ENCODE assay signal across 9 cellular contexts in the genomic region with DNA sequence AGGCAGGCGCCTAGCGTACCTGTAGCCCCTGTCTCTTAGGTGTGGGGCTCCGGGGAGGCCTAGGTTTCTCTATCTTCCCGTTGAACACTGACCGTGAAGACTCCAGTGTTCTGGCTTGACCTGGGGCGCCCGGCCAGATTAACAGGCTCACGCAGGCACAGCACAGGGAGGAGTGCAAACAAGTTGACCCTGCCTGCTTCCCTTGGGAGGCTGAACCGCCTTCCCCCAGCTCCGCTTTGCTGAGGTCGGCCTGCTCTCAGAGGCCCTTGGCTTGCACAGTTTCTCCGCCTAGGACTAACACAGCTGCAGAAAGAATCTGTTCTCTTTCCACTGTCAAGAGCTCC. TPM values are rescaled to one million over a fixed set of nuclear protein-coding genes. Genes with fewer than 3 reads are reported as not detected.
A peak's percentile ranks its signal among the peaks of the same experiment; 100 is the strongest.
DNase-seq lines count a peak whose midpoint lies in the region; ATAC-seq, FAIRE-seq and TF ChIP-seq lines count a peak whose summit lies in the region.
"Had no signal": no experiment of that assay in that cellular context is flagged by ENCODE, and none has a peak within 500 bp of the region (broad histone marks: within the 10 kb centered on the region; RNA-seq: fewer than 3 reads in every experiment).

No MANE protein-coding gene starts in this region.

- no peak overlapping the region for H3K27ac Mint-ChIP-seq in activated CD8-positive, alpha-beta memory T cell treated with anti-CD3 and anti-CD28 coated beads, Interleukin-2, amount 10 ng/mL, durations not matched to agents 7 days and 5 days

- no peak for TF ChIP-seq POLR2A in GM12878 (IDR thresholded peaks at IDR 0.05; ENCODE audit: low read depth, low read length)
- TF ChIP-seq POLR2A in gastrocnemius medialis (IDR thresholded peaks at IDR 0.05), result no peak

- H3K36me3 ChIP-seq in GM12878 (ENCODE audit: control insufficient read depth in 2 of 2, insufficient read depth in 2 of 2, low read length in 1 of 2) (no peaks in the 10 kb centered on the region), iPS-15b (ENCODE audit: control insufficient read depth, insufficient read depth, low read length) (peaks cover 2% of the 10 kb centered on the region), gastrocnemius medialis (peaks cover 0 to 4% of the 10 kb centered on the region in 2 donors)

- no peaks in the 10 kb centered on the region for H3K79me2 ChIP-seq in GM12878 (ENCODE audit: control insufficient read depth, insufficient read depth, low read length)

- no peaks in the 10 kb centered on the region for H3K9me3 Mint-ChIP-seq in activated CD8-positive, alpha-beta memory T cell treated with anti-CD3 and anti-CD28 coated beads, Interleukin-2, amount 10 ng/mL, durations not matched to agents 7 days and 5 days (ENCODE audit: low read depth)

- no peak for TF ChIP-seq CTCF in GM12878 (IDR thresholded peaks at IDR 0.05 in 2 of 3, conservative IDR thresholded peaks at IDR 0.05 in 1 of 3; ENCODE audit: control insufficient read depth in 2 of 3, extremely low read depth in 1 of 3, insufficient read depth in 1 of 3, low read depth in 3 of 3, low read length in 3 of 3)
- TF ChIP-seq CTCF in gastrocnemius medialis (IDR thresholded peaks at IDR 0.05 in 4 of 5, conservative IDR thresholded peaks at IDR 0.05 in 1 of 5), result no peak
- TF ChIP-seq CTCF in GM20000 (IDR thresholded peaks at IDR 0.05; ENCODE audit: extremely low read depth, missing control alignments), result no peak

- POLR2A ChIA-PET in GM12878 (lab: Charles Lee), result interaction anchor here (0.6 to 2.4 kb wide), 6 partner anchors 12 to 123 kb away, joined by 3 to 19 read pairs (median 5); a partner anchor contains a TSS

- peak; percentile 7 for FAIRE-seq in GM12878 (lab: Jason Lieb, UNC)
- FAIRE-seq: islet of Langerhans had no signal

- TF ChIP-seq EP300 in GM12878 (IDR thresholded peaks at IDR 0.05; ENCODE audit: borderline replicate concordance in 1 of 2, control insufficient read depth in 1 of 2, low read depth in 2 of 2, low read length in 2 of 2), result no peak

- H3K4me2 ChIP-seq in GM12878 (ENCODE audit: control insufficient read depth, insufficient read depth), result peak overlapping the region; percentile 92

- BruUV-seq in GM12878 (replicated peaks; lab: Mats Ljungman, UMichigan), result no TSS peak

- no peaks in the 10 kb centered on the region for H3K9me3 ChIP-seq in GM12878 (replicated peaks; ENCODE audit: control insufficient read depth, insufficient read depth, low read length)
- H3K9me3 ChIP-seq in iPS-15b (ENCODE audit: control insufficient read depth, insufficient read depth, low read length), result no peaks in the 10 kb centered on the region
- H3K9me3 ChIP-seq in gastrocnemius medialis, result no peaks in the 10 kb centered on the region

- H3K9ac ChIP-seq in GM12878 (ENCODE audit: control insufficient read depth, insufficient read depth, low read length) (peak overlapping the region; percentile 42; the same call in 1 of the 2 replicates), iPS-15b (ENCODE audit: low read depth, low read length) (peak overlapping the region; percentile 65)

- WGBS in GM12878 (ENCODE audit: insufficient coverage, insufficient replicate concordance, low lambda C conversion rate, missing lambda C conversion rate), result 2% methylated on average over 12 of the region's 12 CpGs

- RAD21 ChIA-PET in GM12878 (lab: Charles Lee; ENCODE audit: unreplicated experiment), result interaction anchor here (0.9 to 2.9 kb wide), 8 partner anchors 9 to 345 kb away, joined by 3 to 18 read pairs (median 6); a partner anchor contains a TSS

- CTCF ChIA-PET in activated CD8-positive, alpha-beta memory T cell treated with anti-CD3 and anti-CD28 coated beads, Interleukin-2, amount 10 ng/mL, durations not matched to agents 7 days and 5 days (lab: Charles Lee), result interaction anchor here (0.6 to 2.1 kb wide), 7 partner anchors 9 to 352 kb away, joined by 3 to 9 read pairs (median 4); a partner anchor contains a TSS
- CTCF ChIA-PET in GM12878 (lab: Yijun Ruan, JAX), result interaction anchor here (0.8 to 2.7 kb wide), 5 partner anchors 11 to 213 kb away, joined by 3 to 13 read pairs (median 10); a partner anchor contains a TSS

- H3K4me1 ChIP-seq in GM12878 (ENCODE audit: control insufficient read depth, insufficient read depth, low read length) (no peaks in the 10 kb centered on the region; the same call in 1 of the 2 replicates), iPS-15b (ENCODE audit: control insufficient read depth, insufficient read depth, low read length) (no peaks in the 10 kb centered on the region), gastrocnemius medialis (peaks cover 49 to 51% of the 10 kb centered on the region in 2 donors)

- H3K27me3 Mint-ChIP-seq in activated CD8-positive, alpha-beta memory T cell treated with anti-CD3 and anti-CD28 coated beads, Interleukin-2, amount 10 ng/mL, durations not matched to agents 7 days and 5 days, result no peaks in the 10 kb centered on the region

- H3K27me3 ChIP-seq in GM12878 (replicated peaks in 1 of 2; ENCODE audit: control insufficient read depth in 2 of 2, insufficient read depth in 2 of 2, low read length in 1 of 2) (no peaks in the 10 kb centered on the region), iPS-15b (ENCODE audit: control insufficient read depth, insufficient read depth, low read length) (no peaks in the 10 kb centered on the region), gastrocnemius medialis (no peaks in the 10 kb centered on the region)

- in situ Hi-C loops in KBM-7 (cut with MboI; ENCODE audit: low pct_unique_long_range_greater_than_20kb, low sequenced_read_pairs), result no loop called here
- in situ Hi-C loops in GM12878 (cut with MboI), result no loop called here
- in situ Hi-C loops in gastrocnemius medialis (cut with MboI; ENCODE audit: low sequenced_read_pairs in 4 of 4), result no loop called here

- SMC1A ChIA-PET in GM12878 (lab: Charles Lee; ENCODE audit: uncharacterized antibody, unreplicated experiment), result interaction anchor here (0.7 to 1.5 kb wide), 5 partner anchors 9 to 345 kb away, joined by 3 to 6 read pairs (median 4); a partner anchor contains a TSS

- peak overlapping the region; percentile 82 for H2AFZ ChIP-seq in GM12878 (ENCODE audit: control insufficient read depth, low read depth, low read length)

- no peak for DNase-seq in activated CD8-positive, alpha-beta memory T cell treated with anti-CD3 and anti-CD28 coated beads, Interleukin-2, amount 10 ng/mL, durations not matched to agents 7 days and 5 days
- no peak for DNase-seq in activated CD8-positive, alpha-beta memory T cell treated with anti-CD3 and anti-CD28 coated beads, Interleukin-2, amount 50 U/mL, for 4 hours
- DNase-seq in KBM-7 (peak; percentile 24), GM12878 (ENCODE audit: low read depth, low spot score) (no peak), gastrocnemius medialis (peak; percentile 58 to 77), GM20000 (ENCODE audit: low spot score) (no peak), NCI-H2029 (lab: John Stamatoyannopoulos, UW) (no peak)

- H3K36me3 Mint-ChIP-seq in activated CD8-positive, alpha-beta memory T cell treated with anti-CD3 and anti-CD28 coated beads, Interleukin-2, amount 10 ng/mL, durations not matched to agents 7 days and 5 days, result peaks cover 10% of the 10 kb centered on the region

- H3K4me3 Mint-ChIP-seq in activated CD8-positive, alpha-beta memory T cell treated with anti-CD3 and anti-CD28 coated beads, Interleukin-2, amount 10 ng/mL, durations not matched to agents 7 days and 5 days, result peak overlapping the region; percentile 79

- intact Hi-C loops in GM12878 (cut with micrococcal nuclease; ENCODE audit: unreplicated experiment), result no loop called here
- intact Hi-C loops in gastrocnemius medialis (cut with DNase I; ENCODE audit: low total_unique reads), result loop anchor here (5.0 kb wide), 1 partner anchor 516 kb away; a partner anchor contains a TSS

- H3K4me3 ChIP-seq in GM12878, result peak overlapping the region; percentile 82
- H3K4me3 ChIP-seq in iPS-15b (ENCODE audit: low read depth, low read length), result peak overlapping the region; percentile 84
- H3K4me3 ChIP-seq in gastrocnemius medialis, result peak overlapping the region; percentile 71 to 95 (median 78)

- peaks cover 35% of the 10 kb centered on the region for H3K4me1 Mint-ChIP-seq in activated CD8-positive, alpha-beta memory T cell treated with anti-CD3 and anti-CD28 coated beads, Interleukin-2, amount 10 ng/mL, durations not matched to agents 7 days and 5 days

- H3K27ac ChIP-seq in GM12878 (ENCODE audit: control insufficient read depth, insufficient read depth) (no peak overlapping the region), gastrocnemius medialis (peak overlapping the region; percentile 86 to 94 (median 92))

- H4K20me1 ChIP-seq in GM12878 (ENCODE audit: control insufficient read depth, insufficient read depth), result no peaks in the 10 kb centered on the region

- no peak for ATAC-seq in activated CD8-positive, alpha-beta memory T cell treated with anti-CD3 and anti-CD28 coated beads, Interleukin-2, amount 10 ng/mL, durations not matched to agents 7 days and 5 days
- ATAC-seq in GM12878 (no peak; the same call in 1 of the 3 replicates), gastrocnemius medialis (peak; percentile 36 to 37)

- no peak for TF ChIP-seq RAD21 in GM12878 (IDR thresholded peaks at IDR 0.05; ENCODE audit: insufficient read depth, low read depth, low read length)

RNA-seq across cellular contexts. Expression of a gene that starts 0.6 kb away (rescaled TPM):
- total RNA-seq in activated CD8-positive, alpha-beta memory T cell treated with anti-CD3 and anti-CD28 coated beads, Interleukin-2, amount 10 ng/mL, durations not matched to agents 7 days and 5 days, result 10 to 100 TPM in 1 of 2 experiments, 1 to 10 TPM in 1; 9.8 to 13.5 TPM
- 13.1 and 14.4 TPM in 2 replicates for total RNA-seq in GM12878 (2013; cell fraction: nucleolus; rRNA removed)
- 4.1 and 4.4 TPM in 2 replicates for total RNA-seq in GM12878 (2014; rRNA removed)
- total RNA-seq in GM12878 (2014; rRNA removed; fragmentation: Illumina TruSeq; extraction: Trizol), result 3.5 and 3.7 TPM in 2 replicates
- total RNA-seq in GM12878 (2021), result 5.6 and 5.9 TPM in 2 replicates
- 2.8 TPM for polyA plus RNA-seq in GM12878 (2011; ENCODE audit: low read depth)
- polyA plus RNA-seq in GM12878 (2011; rRNA removed), result 5.1 and 5.5 TPM in 2 replicates
- polyA plus RNA-seq in GM12878 (2011; cell fraction: cytosol; rRNA removed), result 1.7 and 2.9 TPM in 2 replicates
- 0.78 and 0.90 TPM in 2 replicates for polyA plus RNA-seq in GM12878 (2011; cell fraction: nucleus; rRNA removed)
- 3.8 and 5.6 TPM in 2 replicates for polyA plus RNA-seq in GM12878 (2012)
- 5.3 TPM in 2 replicates for polyA plus RNA-seq in GM12878 (2014; fragmentation: Illumina TruSeq; extraction: Trizol)
- polyA plus RNA-seq in GM12878 (2014; fragmentation: Nextera tagmentation; extraction: Ambion mirVana), result 1 to 10 TPM; 1.8 to 2.0 TPM
- polyA plus RNA-seq in GM12878 (2014; rRNA removed), result 2.8 and 3.1 TPM in 2 replicates
- polyA plus RNA-seq in GM12878 (2016; fragmentation: Nextera tagmentation; extraction: Ambion mirVana), result 1 to 10 TPM; 5.7 to 5.9 TPM
- 2.3 and 6.7 TPM in 2 replicates for polyA minus RNA-seq in GM12878 (2011; rRNA and poly(A)+ RNA removed)
- polyA minus RNA-seq in GM12878 (2011; cell fraction: cytosol; rRNA and poly(A)+ RNA removed), result 1.5 and 4.3 TPM in 2 replicates
- polyA minus RNA-seq in GM12878 (2011; cell fraction: nucleus; rRNA and poly(A)+ RNA removed), result 0.36 and 1.2 TPM in 2 replicates
- 10 to 100 TPM; 28.2 to 35.6 (median 30.2) TPM for total RNA-seq in gastrocnemius medialis

RNA-seq across cellular contexts. Expression of a gene that starts 10.1 kb away (rescaled TPM):
- 100 to 1,000 TPM; 131 to 151 TPM for total RNA-seq in activated CD8-positive, alpha-beta memory T cell treated with anti-CD3 and anti-CD28 coated beads, Interleukin-2, amount 10 ng/mL, durations not matched to agents 7 days and 5 days
- 465 and 468 TPM in 2 replicates for total RNA-seq in GM12878 (2013; cell fraction: nucleolus; rRNA removed)
- total RNA-seq in GM12878 (2014; rRNA removed) (60.8 and 84.2 TPM in 2 replicates), GM12878 (2014; rRNA removed; fragmentation: Illumina TruSeq; extraction: Trizol) (68.4 and 69.2 TPM in 2 replicates), GM12878 (2021) (81.0 and 87.4 TPM in 2 replicates), gastrocnemius medialis (10 to 100 TPM; 20.2 to 54.8 (median 26.6) TPM)
- polyA plus RNA-seq in GM12878 (2011; ENCODE audit: low read depth), result 27.2 TPM
- polyA plus RNA-seq in GM12878 (2011; rRNA removed) (155 and 223 TPM in 2 replicates), GM12878 (2014; fragmentation: Illumina TruSeq; extraction: Trizol) (65.7 and 69.7 TPM in 2 replicates), GM12878 (2014; fragmentation: Nextera tagmentation; extraction: Ambion mirVana) (10 to 100 TPM; 21.5 to 23.2 TPM), GM12878 (2014; rRNA removed) (87.5 and 100.0 TPM in 2 replicates), GM12878 (2016; fragmentation: Nextera tagmentation; extraction: Ambion mirVana) (10 to 100 TPM; 62.6 to 73.6 TPM)
- polyA plus RNA-seq in GM12878 (2011; cell fraction: cytosol; rRNA removed), result 45.7 and 66.1 TPM in 2 replicates
- polyA plus RNA-seq in GM12878 (2011; cell fraction: nucleus; rRNA removed), result 284 and 429 TPM in 2 replicates
- polyA plus RNA-seq in GM12878 (2012), result 30.2 and 57.7 TPM in 2 replicates
- polyA minus RNA-seq in GM12878 (2011; rRNA and poly(A)+ RNA removed), result 74.7 and 164 TPM in 2 replicates
- polyA minus RNA-seq in GM12878 (2011; cell fraction: cytosol; rRNA and poly(A)+ RNA removed), result 48.0 and 53.4 TPM in 2 replicates
- 105 and 117 TPM in 2 replicates for polyA minus RNA-seq in GM12878 (2011; cell fraction: nucleus; rRNA and poly(A)+ RNA removed)

RNA-seq across cellular contexts. Expression of a gene that starts 35.0 kb away (rescaled TPM):
- 100 to 1,000 TPM; 305 to 415 TPM for total RNA-seq in activated CD8-positive, alpha-beta memory T cell treated with anti-CD3 and anti-CD28 coated beads, Interleukin-2, amount 10 ng/mL, durations not matched to agents 7 days and 5 days
- total RNA-seq in GM12878 (2013; cell fraction: nucleolus; rRNA removed), result 37.3 and 39.5 TPM in 2 replicates
- total RNA-seq in GM12878 (2014; rRNA removed) (260 and 377 TPM in 2 replicates), GM12878 (2014; rRNA removed; fragmentation: Illumina TruSeq; extraction: Trizol) (341 and 344 TPM in 2 replicates), GM12878 (2021) (292 and 308 TPM in 2 replicates), gastrocnemius medialis (100 to 1,000 TPM in 3 of 4 donors, 10 to 100 TPM in 1; 77.0 to 110 (median 106) TPM)
- polyA plus RNA-seq in GM12878 (2011; ENCODE audit: low read depth), result 69.6 TPM
- polyA plus RNA-seq in GM12878 (2011; rRNA removed) (340 and 642 TPM in 2 replicates), GM12878 (2014; fragmentation: Illumina TruSeq; extraction: Trizol) (419 and 429 TPM in 2 replicates), GM12878 (2014; fragmentation: Nextera tagmentation; extraction: Ambion mirVana) (1,000 to 10,000 TPM; 1,365 to 1,464 TPM), GM12878 (2014; rRNA removed) (572 and 773 TPM in 2 replicates), GM12878 (2016; fragmentation: Nextera tagmentation; extraction: Ambion mirVana) (1,000 to 10,000 TPM; 1,122 to 1,145 TPM)
- 130 and 161 TPM in 2 replicates for polyA plus RNA-seq in GM12878 (2011; cell fraction: cytosol; rRNA removed)
- 169 and 276 TPM in 2 replicates for polyA plus RNA-seq in GM12878 (2011; cell fraction: nucleus; rRNA removed)
- 212 and 265 TPM in 2 replicates for polyA plus RNA-seq in GM12878 (2012)
- 49.1 and 54.1 TPM in 2 replicates for polyA minus RNA-seq in GM12878 (2011; rRNA and poly(A)+ RNA removed)
- 13.0 and 21.6 TPM in 2 replicates for polyA minus RNA-seq in GM12878 (2011; cell fraction: cytosol; rRNA and poly(A)+ RNA removed)
- 12.0 and 21.0 TPM in 2 replicates for polyA minus RNA-seq in GM12878 (2011; cell fraction: nucleus; rRNA and poly(A)+ RNA removed)

RNA-seq across cellular contexts. Expression of a gene that starts 43.4 kb away (rescaled TPM):
- 10 to 100 TPM; 39.7 to 50.2 TPM for total RNA-seq in activated CD8-positive, alpha-beta memory T cell treated with anti-CD3 and anti-CD28 coated beads, Interleukin-2, amount 10 ng/mL, durations not matched to agents 7 days and 5 days
- 35.4 and 39.1 TPM in 2 replicates for total RNA-seq in GM12878 (2013; cell fraction: nucleolus; rRNA removed)
- total RNA-seq in GM12878 (2014; rRNA removed), result 69.3 and 80.0 TPM in 2 replicates
- total RNA-seq in GM12878 (2014; rRNA removed; fragmentation: Illumina TruSeq; extraction: Trizol), result 82.2 and 91.8 TPM in 2 replicates
- total RNA-seq in GM12878 (2021), result 75.9 and 81.8 TPM in 2 replicates
- 43.5 TPM for polyA plus RNA-seq in GM12878 (2011; ENCODE audit: low read depth)
- polyA plus RNA-seq in GM12878 (2011; rRNA removed), result 89.7 and 108 TPM in 2 replicates
- 51.1 and 61.6 TPM in 2 replicates for polyA plus RNA-seq in GM12878 (2011; cell fraction: cytosol; rRNA removed)
- polyA plus RNA-seq in GM12878 (2011; cell fraction: nucleus; rRNA removed), result 54.0 and 72.2 TPM in 2 replicates
- 52.2 and 55.8 TPM in 2 replicates for polyA plus RNA-seq in GM12878 (2012)
- polyA plus RNA-seq in GM12878 (2014; fragmentation: Illumina TruSeq; extraction: Trizol), result 109 and 125 TPM in 2 replicates
- 100 to 1,000 TPM; 128 to 134 TPM for polyA plus RNA-seq in GM12878 (2014; fragmentation: Nextera tagmentation; extraction: Ambion mirVana)
- polyA plus RNA-seq in GM12878 (2014; rRNA removed), result 93.7 and 106 TPM in 2 replicates
- 100 to 1,000 TPM; 164 to 173 TPM for polyA plus RNA-seq in GM12878 (2016; fragmentation: Nextera tagmentation; extraction: Ambion mirVana)
- polyA minus RNA-seq in GM12878 (2011; rRNA and poly(A)+ RNA removed), result 27.0 and 29.6 TPM in 2 replicates
- polyA minus RNA-seq in GM12878 (2011; cell fraction: cytosol; rRNA and poly(A)+ RNA removed), result 17.5 and 18.0 TPM in 2 replicates
- polyA minus RNA-seq in GM12878 (2011; cell fraction: nucleus; rRNA and poly(A)+ RNA removed), result 12.1 and 16.2 TPM in 2 replicates
- total RNA-seq in gastrocnemius medialis, result 10 to 100 TPM; 12.7 to 23.7 (median 17.7) TPM

Comparison
In these comparisons a context has a peak if more than half of its experiments do, and no peak if none do; other contexts are left out.
1. ATAC-seq: peak in gastrocnemius medialis (2 of 2); none in activated CD8-positive, alpha-beta memory T cell treated with anti-CD3 and anti-CD28 coated beads, Interleukin-2, amount 10 ng/mL, durations not matched to agents 7 days and 5 days (single experiment) and GM12878 (single experiment).
2. DNase-seq: peak in KBM-7 (single experiment) and gastrocnemius medialis (2 of 2); none in activated CD8-positive, alpha-beta memory T cell treated with anti-CD3 and anti-CD28 coated beads, Interleukin-2, amount 10 ng/mL, durations not matched to agents 7 days and 5 days (single experiment), activated CD8-positive, alpha-beta memory T cell treated with anti-CD3 and anti-CD28 coated beads, Interleukin-2, amount 50 U/mL, for 4 hours (single experiment), GM12878 (single experiment), GM20000 (single experiment) and NCI-H2029 (single experiment).
3. Peak in every context shown above with its lines, with median percentiles within 50 percentile points of each other: H3K4me3 ChIP-seq.